In genomic region chr18:11993264-11993916, GRCh38 we compare ENCODE assay signal across 18 cellular contexts. TPM values are rescaled to one million over a fixed set of nuclear protein-coding genes. Genes with fewer than 3 reads are reported as not detected.
DNase-seq lines count a peak whose midpoint lies in the region; TF ChIP-seq lines count a peak whose summit lies in the region.
"Had no signal": no experiment of that assay in that cellular context is flagged by ENCODE, and none has a peak within 500 bp of the region (broad histone marks: within the 10 kb centered on the region; RNA-seq: fewer than 3 reads in every experiment).

No MANE protein-coding gene starts in this region.

- H3K23ac ChIP-seq in neuronal stem cell (ENCODE audit: low read depth, low read length, poor library complexity), result no peak overlapping the region

- peaks cover 30% of the 10 kb centered on the region for H3K4me1 ChIP-seq in colonic mucosa
- H3K4me1 ChIP-seq in neuronal stem cell (ENCODE audit: control insufficient read depth in 2 of 2, insufficient read depth in 1 of 2, low read depth in 1 of 2, low read length in 2 of 2), result peaks cover 12 to 24% of the 10 kb centered on the region in 2 donors
- peaks cover 18 to 61% (median 36%) of the 10 kb centered on the region in 4 donors for H3K4me1 ChIP-seq in transverse colon

- H2BK120ac ChIP-seq in neuronal stem cell (ENCODE audit: low read depth, low read length), result no peak overlapping the region

- H3K4me3 Mint-ChIP-seq in activated CD4-positive, alpha-beta memory T cell treated with anti-CD3 and anti-CD28 coated beads, Interleukin-2, amount 10 ng/mL, durations not matched to agents 7 days and 5 days, result no peak overlapping the region
- no peak overlapping the region for H3K4me3 Mint-ChIP-seq in activated CD4-positive, alpha-beta memory T cell treated with anti-CD3 and anti-CD28 coated beads for 36 hours
- H3K4me3 Mint-ChIP-seq in activated CD4-positive, alpha-beta T cell treated with anti-CD3 and anti-CD28 coated beads, Interleukin-2, amount 10 ng/mL, durations not matched to agents 24 days and 14 days, result no peak overlapping the region
- H3K4me3 Mint-ChIP-seq: activated naive CD8-positive, alpha-beta T cell treated with anti-CD3 and anti-CD28 coated beads, Interleukin-2, amount 10 ng/mL, durations not matched to agents 7 days and 5 days had no signal

- no CpG with 5 or more reads among the region's 11 CpGs for WGBS in neuronal stem cell (ENCODE audit: extremely low coverage in 2 of 2, insufficient read length in 2 of 2, insufficient replicate concordance in 1 of 2), 2 donors
- 88 to 100% methylated on average over 4 to 11 of the region's 11 CpGs for WGBS in transverse colon (ENCODE audit: low coverage in 1 of 2), 2 donors

- H3K4me3 ChIP-seq in colonic mucosa (no peak overlapping the region), neuronal stem cell (ENCODE audit: low read length in 2 of 2) (no peak overlapping the region), transverse colon (no peak overlapping the region)
- H3K4me3 ChIP-seq: heart left ventricle had no signal

- no peak for TF ChIP-seq EP300 in transverse colon (IDR thresholded peaks at IDR 0.05; ENCODE audit: low read depth)

- no peak overlapping the region for H2AK5ac ChIP-seq in neuronal stem cell (ENCODE audit: low read depth, low read length)

- H3K27me3 Mint-ChIP-seq in activated CD4-positive, alpha-beta memory T cell treated with anti-CD3 and anti-CD28 coated beads, Interleukin-2, amount 10 ng/mL, durations not matched to agents 7 days and 5 days, result no peaks in the 10 kb centered on the region
- H3K27me3 Mint-ChIP-seq in activated CD4-positive, alpha-beta memory T cell treated with anti-CD3 and anti-CD28 coated beads for 36 hours, result no peaks in the 10 kb centered on the region
- H3K27me3 Mint-ChIP-seq in activated CD4-positive, alpha-beta T cell treated with anti-CD3 and anti-CD28 coated beads, Interleukin-2, amount 10 ng/mL, durations not matched to agents 24 days and 14 days, result no peaks in the 10 kb centered on the region
- H3K27me3 Mint-ChIP-seq: activated naive CD8-positive, alpha-beta T cell treated with anti-CD3 and anti-CD28 coated beads, Interleukin-2, amount 10 ng/mL, durations not matched to agents 7 days and 5 days had no signal

- no peak overlapping the region for H4K91ac ChIP-seq in neuronal stem cell (ENCODE audit: low read depth, low read length, poor library complexity)

- no peak overlapping the region for H2AFZ ChIP-seq in neuronal stem cell (ENCODE audit: low read length)

- H3K4me2 ChIP-seq in neuronal stem cell (ENCODE audit: insufficient read depth, low read length, poor library complexity, severe bottlenecking), result no peak overlapping the region

- POLR2A ChIA-PET in activated CD4-positive, alpha-beta memory T cell treated with anti-CD3 and anti-CD28 coated beads, Interleukin-2, amount 10 ng/mL, durations not matched to agents 7 days and 5 days (lab: Charles Lee), result interaction anchor here (1.5 kb wide), 1 partner anchor 12 kb away, joined by 6 read pairs; the partner anchor contains the start of gene IMPA2
- POLR2A ChIA-PET in activated CD4-positive, alpha-beta memory T cell treated with anti-CD3 and anti-CD28 coated beads for 36 hours (lab: Charles Lee), result no interaction called here
- POLR2A ChIA-PET in GM10248 (lab: Yijun Ruan, JAX), result no interaction called here

- H3K9me3 ChIP-seq in colonic mucosa, result no peaks in the 10 kb centered on the region
- peaks cover 0 to 2% of the 10 kb centered on the region in 2 donors for H3K9me3 ChIP-seq in neuronal stem cell (replicated peaks in 1 of 2; ENCODE audit: control insufficient read depth in 2 of 2, insufficient read depth in 1 of 2, low read depth in 1 of 2, low read length in 2 of 2)
- H3K9me3 ChIP-seq in transverse colon, result no peaks in the 10 kb centered on the region
- H3K9me3 ChIP-seq: heart left ventricle had no signal

- H3K18ac ChIP-seq in neuronal stem cell (ENCODE audit: low read length), result peak overlapping the region; percentile 61

- DNase-seq in activated CD4-positive, alpha-beta memory T cell treated with anti-CD3 and anti-CD28 coated beads, Interleukin-2, amount 10 ng/mL, durations not matched to agents 7 days and 5 days, result no peak
- no peak for DNase-seq in activated CD4-positive, alpha-beta memory T cell treated with anti-CD3 and anti-CD28 coated beads for 36 hours
- DNase-seq in colonic mucosa, result no peak
- DNase-seq in neuronal stem cell (ENCODE audit: low spot score), result no peak
- no peak for DNase-seq in transverse colon
- no peak for DNase-seq in stimulated activated CD4-positive, alpha-beta T cell treated with anti-CD3 and anti-CD28 coated beads, Interleukin-15, amount 100 ng/mL, for 24 hours
- DNase-seq in activated CD4-positive, alpha-beta T cell treated with anti-CD3 and anti-CD28 coated beads, Interleukin-2, amount 10 ng/mL, durations not matched to agents 24 days and 14 days, result no peak
- DNase-seq in GM10248 (ENCODE audit: extremely low spot score), result no peak
- DNase-seq: activated CD4-positive, alpha-beta T cell treated with anti-CD3 and anti-CD28 coated beads for 48 hours; activated naive CD8-positive, alpha-beta T cell treated with anti-CD3 and anti-CD28 coated beads, Interleukin-2, amount 10 ng/mL, durations not matched to agents 7 days and 5 days; C1 segment of cervical spinal cord; DMS 273 treated with DMSO at 0.1 percent for 48 hours; effector CD4-positive, alpha-beta T cell; NCI-H1417 treated with DMSO at 0.1 percent for 48 hours; NCI-H2171 treated with DMSO at 0.1 percent for 48 hours; occipital lobe had no signal

- H3K36me3 Mint-ChIP-seq in activated CD4-positive, alpha-beta memory T cell treated with anti-CD3 and anti-CD28 coated beads, Interleukin-2, amount 10 ng/mL, durations not matched to agents 7 days and 5 days (ENCODE audit: low read depth), result no peaks in the 10 kb centered on the region
- no peaks in the 10 kb centered on the region for H3K36me3 Mint-ChIP-seq in activated CD4-positive, alpha-beta memory T cell treated with anti-CD3 and anti-CD28 coated beads for 36 hours
- H3K36me3 Mint-ChIP-seq in activated CD4-positive, alpha-beta T cell treated with anti-CD3 and anti-CD28 coated beads, Interleukin-2, amount 10 ng/mL, durations not matched to agents 24 days and 14 days (ENCODE audit: low read depth), result no peaks in the 10 kb centered on the region
- H3K36me3 Mint-ChIP-seq: activated naive CD8-positive, alpha-beta T cell treated with anti-CD3 and anti-CD28 coated beads, Interleukin-2, amount 10 ng/mL, durations not matched to agents 7 days and 5 days had no signal

- H4K8ac ChIP-seq in neuronal stem cell (ENCODE audit: low read depth, low read length), result no peak overlapping the region

- peaks cover 23% of the 10 kb centered on the region for H3K4me1 Mint-ChIP-seq in activated CD4-positive, alpha-beta memory T cell treated with anti-CD3 and anti-CD28 coated beads, Interleukin-2, amount 10 ng/mL, durations not matched to agents 7 days and 5 days
- H3K4me1 Mint-ChIP-seq in activated CD4-positive, alpha-beta memory T cell treated with anti-CD3 and anti-CD28 coated beads for 36 hours (ENCODE audit: low read depth), result peaks cover 8% of the 10 kb centered on the region
- H3K4me1 Mint-ChIP-seq in activated CD4-positive, alpha-beta T cell treated with anti-CD3 and anti-CD28 coated beads, Interleukin-2, amount 10 ng/mL, durations not matched to agents 24 days and 14 days, result peaks cover 19% of the 10 kb centered on the region

- in situ Hi-C loops in transverse colon (cut with MboI; ENCODE audit: low pct_ligation_motif_present in 1 of 4, low pct_unique_long_range_greater_than_20kb in 1 of 4, low sequenced_read_pairs in 3 of 4), result loop anchor here in 2 of 4 donors (10.0 kb wide), 1 partner anchor 49 kb away; no protein-coding TSS in a partner anchor

- H3K36me3 ChIP-seq in colonic mucosa (no peaks in the 10 kb centered on the region), neuronal stem cell (replicated peaks in 1 of 2; ENCODE audit: control insufficient read depth in 2 of 2, insufficient read depth in 2 of 2, low read length in 2 of 2) (peaks cover 0 to 7% of the 10 kb centered on the region in 2 donors), transverse colon (no peaks in the 10 kb centered on the region)
- H3K36me3 ChIP-seq: heart left ventricle had no signal

- H3K27me3 ChIP-seq in colonic mucosa, result no peaks in the 10 kb centered on the region
- H3K27me3 ChIP-seq in neuronal stem cell (ENCODE audit: control insufficient read depth in 3 of 3, insufficient read depth in 3 of 3, low read depth in 1 of 3, low read length in 3 of 3), result no peaks in the 10 kb centered on the region
- no peaks in the 10 kb centered on the region for H3K27me3 ChIP-seq in transverse colon
- H3K27me3 ChIP-seq: heart left ventricle had no signal

- H3K9me3 Mint-ChIP-seq in activated CD4-positive, alpha-beta memory T cell treated with anti-CD3 and anti-CD28 coated beads, Interleukin-2, amount 10 ng/mL, durations not matched to agents 7 days and 5 days, result no peaks in the 10 kb centered on the region
- H3K9me3 Mint-ChIP-seq in activated CD4-positive, alpha-beta memory T cell treated with anti-CD3 and anti-CD28 coated beads for 36 hours, result no peaks in the 10 kb centered on the region
- no peaks in the 10 kb centered on the region for H3K9me3 Mint-ChIP-seq in activated CD4-positive, alpha-beta T cell treated with anti-CD3 and anti-CD28 coated beads, Interleukin-2, amount 10 ng/mL, durations not matched to agents 24 days and 14 days
- H3K9me3 Mint-ChIP-seq: activated naive CD8-positive, alpha-beta T cell treated with anti-CD3 and anti-CD28 coated beads, Interleukin-2, amount 10 ng/mL, durations not matched to agents 7 days and 5 days had no signal

- peaks cover 26% of the 10 kb centered on the region for H3K79me1 ChIP-seq in neuronal stem cell (ENCODE audit: low read depth, low read length)

- peak overlapping the region; percentile 21 for H3K27ac Mint-ChIP-seq in activated CD4-positive, alpha-beta memory T cell treated with anti-CD3 and anti-CD28 coated beads, Interleukin-2, amount 10 ng/mL, durations not matched to agents 7 days and 5 days
- H3K27ac Mint-ChIP-seq in activated CD4-positive, alpha-beta memory T cell treated with anti-CD3 and anti-CD28 coated beads for 36 hours, result no peak overlapping the region
- no peak overlapping the region for H3K27ac Mint-ChIP-seq in activated CD4-positive, alpha-beta T cell treated with anti-CD3 and anti-CD28 coated beads, Interleukin-2, amount 10 ng/mL, durations not matched to agents 24 days and 14 days
- H3K27ac Mint-ChIP-seq: activated naive CD8-positive, alpha-beta T cell treated with anti-CD3 and anti-CD28 coated beads, Interleukin-2, amount 10 ng/mL, durations not matched to agents 7 days and 5 days had no signal

- H3K14ac ChIP-seq in neuronal stem cell (ENCODE audit: low read length), result no peak overlapping the region

- H3K27ac ChIP-seq in colonic mucosa (peak overlapping the region; percentile 60), neuronal stem cell (replicated peaks; ENCODE audit: low read length) (no peak overlapping the region), transverse colon (peak overlapping the region; percentile 47 to 78 (median 66))
- H3K27ac ChIP-seq: 22Rv1 had no signal

- TF ChIP-seq POLR2A in transverse colon (IDR thresholded peaks at IDR 0.05), result no peak

- CTCF ChIA-PET in activated CD4-positive, alpha-beta memory T cell treated with anti-CD3 and anti-CD28 coated beads, Interleukin-2, amount 10 ng/mL, durations not matched to agents 7 days and 5 days (lab: Charles Lee), result interaction anchor here (1.4 to 8.9 kb wide), 5 partner anchors 11 to 261 kb away, joined by 4 to 197 read pairs (median 18); partner anchors contain the start of gene IMPA2
- CTCF ChIA-PET in activated CD4-positive, alpha-beta memory T cell treated with anti-CD3 and anti-CD28 coated beads for 36 hours (lab: Charles Lee), result interaction anchor here (1.0 to 12.8 kb wide), 5 partner anchors 12 to 338 kb away, joined by 3 to 281 read pairs (median 6); partner anchors contain the start of gene IMPA2
- CTCF ChIA-PET in GM10248 (lab: Yijun Ruan, JAX), result interaction anchor here (0.9 to 12.7 kb wide), 8 partner anchors 11 to 260 kb away, joined by 3 to 324 read pairs (median 16); partner anchors contain the start of gene IMPA2

- no peak overlapping the region for H3K4ac ChIP-seq in neuronal stem cell (ENCODE audit: low read length)

- no peak overlapping the region for H2BK5ac ChIP-seq in neuronal stem cell (ENCODE audit: low read length)

- TF ChIP-seq CTCF in colonic mucosa (IDR thresholded peaks at IDR 0.05) (no peak), transverse colon (IDR thresholded peaks at IDR 0.05) (no peak), GM10248 (IDR thresholded peaks at IDR 0.05; ENCODE audit: control extremely low read depth, extremely low read depth, low read depth, missing control alignments) (no peak)

- intact Hi-C loops in activated CD4-positive, alpha-beta memory T cell treated with anti-CD3 and anti-CD28 coated beads for 36 hours (cut with micrococcal nuclease), result no loop called here
- intact Hi-C loops in colonic mucosa (cut with DNase I) (no loop called here), transverse colon (cut with DNase I; ENCODE audit: low total_unique reads) (loop anchor here (5.0 kb wide), 1 partner anchor 56 kb away; no protein-coding TSS in a partner anchor)
- intact Hi-C loops in activated CD4-positive, alpha-beta T cell treated with anti-CD3 and anti-CD28 coated beads, Interleukin-2, amount 10 ng/mL, durations not matched to agents 24 days and 14 days (cut with micrococcal nuclease), result no loop called here

- H2BK12ac ChIP-seq in neuronal stem cell (ENCODE audit: low read length), result no peak overlapping the region

- H2BK15ac ChIP-seq in neuronal stem cell (ENCODE audit: low read length), result no peak overlapping the region

- H3K9ac ChIP-seq in colonic mucosa (ENCODE audit: low read depth in 2 of 2, low read length in 2 of 2) (no peak overlapping the region), neuronal stem cell (ENCODE audit: low read depth, low read length, poor library complexity) (peak overlapping the region; percentile 56)

RNA-seq across cellular contexts. Expression of gene IMPA2, which starts 12.1 kb away (rescaled TPM):
- total RNA-seq in activated CD4-positive, alpha-beta memory T cell treated with anti-CD3 and anti-CD28 coated beads, Interleukin-2, amount 10 ng/mL, durations not matched to agents 7 days and 5 days, result 10 to 100 TPM; 12.6 to 15.4 TPM
- total RNA-seq in activated CD4-positive, alpha-beta memory T cell treated with anti-CD3 and anti-CD28 coated beads for 36 hours, result 10 to 100 TPM; 20.3 to 21.6 TPM
- total RNA-seq in colonic mucosa (100 to 1,000 TPM; 150 to 201 TPM), transverse colon (100 to 1,000 TPM in 1 of 4 donors, 10 to 100 TPM in 3; 50.1 to 290 (median 84.6) TPM)
- polyA plus RNA-seq in neuronal stem cell (2013, experiment 1 of 2), result 71.9 TPM
- polyA plus RNA-seq in neuronal stem cell (2013, experiment 2 of 2), result 69.5 TPM
- total RNA-seq in activated CD4-positive, alpha-beta T cell treated with anti-CD3 and anti-CD28 coated beads, Interleukin-2, amount 10 ng/mL, durations not matched to agents 24 days and 14 days, result 18.8 and 20.1 TPM in 2 replicates
